8 cellular contexts compared by ENCODE assay signal in genomic region chr12:76878045-76878898, GRCh38. TPM values are rescaled to one million over a fixed set of nuclear protein-coding genes. Genes with fewer than 3 reads are reported as not detected.
DNase-seq lines count a peak whose midpoint lies in the region; ATAC-seq and TF ChIP-seq lines count a peak whose summit lies in the region.

No MANE protein-coding gene starts in this region.

- H3K9me3 ChIP-seq in NT2/D1 (ENCODE audit: insufficient read depth, low read length) (no peaks in the 10 kb centered on the region), subcutaneous abdominal adipose tissue (ENCODE audit: control insufficient read depth in 5 of 5, low read length in 5 of 5) (peaks cover 0 to 7% (median 4%) of the 10 kb centered on the region in 5 donors)

- H3K4me3 ChIP-seq in NT2/D1 (ENCODE audit: insufficient read length, low read depth), result peak overlapping the region; percentile 74
- peak overlapping the region; percentile 64 to 84 (median 79) for H3K4me3 ChIP-seq in subcutaneous abdominal adipose tissue (ENCODE audit: low read depth in 1 of 5, low read length in 5 of 5)

- peak overlapping the region; percentile 49 for H3K27ac Mint-ChIP-seq in MCF 10A (ENCODE audit: low read depth, unreplicated experiment)

- H3K4me1 ChIP-seq in NT2/D1 (ENCODE audit: insufficient read depth, insufficient read length) (peaks cover 3% of the 10 kb centered on the region), subcutaneous abdominal adipose tissue (ENCODE audit: control insufficient read depth in 5 of 5, insufficient read depth in 5 of 5, low read length in 5 of 5) (peaks cover 0 to 25% (median 17%) of the 10 kb centered on the region in 5 donors)

- BruUV-seq in MCF 10A (replicated peaks; lab: Mats Ljungman, UMichigan), result no TSS peak

- H3K36me3 ChIP-seq in NT2/D1 (ENCODE audit: insufficient read depth, insufficient read length, low read length) (peaks cover 20% of the 10 kb centered on the region), subcutaneous abdominal adipose tissue (ENCODE audit: control insufficient read depth in 5 of 5, insufficient read depth in 5 of 5, low read length in 5 of 5) (no peaks in the 10 kb centered on the region)

- peak overlapping the region; percentile 77; the same call in 1 of the 2 replicates for H3K27ac ChIP-seq in C4-2B
- peak overlapping the region; percentile 50 for H3K27ac ChIP-seq in layer of hippocampus (ENCODE audit: low read depth, low read length)
- peak overlapping the region; percentile 64 for H3K27ac ChIP-seq in subcutaneous abdominal adipose tissue (ENCODE audit: low read depth, low read length)

- TF ChIP-seq CTCF in C4-2B (conservative IDR thresholded peaks at IDR 0.05) (no peak), MCF 10A (IDR thresholded peaks at IDR 0.05; ENCODE audit: unreplicated experiment) (peak; percentile 9)

- H3K9ac ChIP-seq in NT2/D1 (ENCODE audit: insufficient read length, low read depth) (peak overlapping the region; percentile 81), subcutaneous abdominal adipose tissue (ENCODE audit: low read length in 5 of 5) (peak overlapping the region; percentile 40 to 86 (median 79))

- ATAC-seq in GM18861 (IDR thresholded peaks at IDR 0.05; ENCODE audit: unreplicated experiment), result peak; percentile 19
- ATAC-seq in HG02973 (IDR thresholded peaks at IDR 0.05; ENCODE audit: unreplicated experiment), result peak; percentile 38

- no peaks in the 10 kb centered on the region for H3K36me3 Mint-ChIP-seq in MCF 10A (ENCODE audit: insufficient read depth, unreplicated experiment)

- H3K4me1 Mint-ChIP-seq in MCF 10A (ENCODE audit: insufficient read depth, unreplicated experiment), result peaks cover 11% of the 10 kb centered on the region

- intact Hi-C loops in MCF 10A (cut with micrococcal nuclease), result loop anchor here (2.0 kb wide), 1 partner anchor 133 kb away; no protein-coding TSS in a partner anchor

- H3K9me3 Mint-ChIP-seq in MCF 10A (ENCODE audit: unreplicated experiment), result no peaks in the 10 kb centered on the region

- no peaks in the 10 kb centered on the region for H3K27me3 Mint-ChIP-seq in MCF 10A (ENCODE audit: insufficient read depth, unreplicated experiment)

- CTCF ChIA-PET in MCF 10A (lab: Yijun Ruan, JAX), result interaction anchor here (0.7 to 2.5 kb wide), 7 partner anchors 8 to 132 kb away, joined by 3 to 12 read pairs (median 4); no protein-coding TSS in a partner anchor

- H3K27me3 ChIP-seq in NT2/D1 (ENCODE audit: insufficient read depth, insufficient read length) (peaks cover 7% of the 10 kb centered on the region), layer of hippocampus (ENCODE audit: control insufficient read depth, insufficient read depth, low read length) (no peaks in the 10 kb centered on the region), subcutaneous abdominal adipose tissue (ENCODE audit: control insufficient read depth in 5 of 5, insufficient read depth in 4 of 5, low read length in 5 of 5) (no peaks in the 10 kb centered on the region)

- POLR2A ChIA-PET in MCF 10A (lab: Yijun Ruan, JAX), result interaction anchor here (0.5 to 2.9 kb wide), 11 partner anchors 8 to 1371 kb away, joined by 3 to 15 read pairs (median 3); partner anchors contain the start of gene OSBPL8

- H3K4me3 Mint-ChIP-seq in MCF 10A (ENCODE audit: unreplicated experiment), result peak overlapping the region; percentile 98

- DNase-seq in NT2/D1 (ENCODE audit: low read depth, low spot score) (peak; percentile 27), MCF 10A (ENCODE audit: unreplicated experiment) (peak; percentile 43), NCI-H1930 (lab: John Stamatoyannopoulos, UW) (no peak)

RNA-seq across cellular contexts. Expression of gene CSRP2, which starts 0.5 kb away (rescaled TPM):
- total RNA-seq in MCF 10A (2022), result 2.0 and 2.6 TPM in 2 replicates

Comparison
In these comparisons a context has a peak if more than half of its experiments do, and no peak if none do; other contexts are left out.
1. DNase-seq: peak in NT2/D1 (single experiment) and MCF 10A (single experiment); none in NCI-H1930 (0 of 2).
2. Peak in every context shown above with its lines, with median percentiles within 50 percentile points of each other: H3K27ac ChIP-seq.